ENCODE assay signal across 11 cellular contexts in the genomic region with DNA sequence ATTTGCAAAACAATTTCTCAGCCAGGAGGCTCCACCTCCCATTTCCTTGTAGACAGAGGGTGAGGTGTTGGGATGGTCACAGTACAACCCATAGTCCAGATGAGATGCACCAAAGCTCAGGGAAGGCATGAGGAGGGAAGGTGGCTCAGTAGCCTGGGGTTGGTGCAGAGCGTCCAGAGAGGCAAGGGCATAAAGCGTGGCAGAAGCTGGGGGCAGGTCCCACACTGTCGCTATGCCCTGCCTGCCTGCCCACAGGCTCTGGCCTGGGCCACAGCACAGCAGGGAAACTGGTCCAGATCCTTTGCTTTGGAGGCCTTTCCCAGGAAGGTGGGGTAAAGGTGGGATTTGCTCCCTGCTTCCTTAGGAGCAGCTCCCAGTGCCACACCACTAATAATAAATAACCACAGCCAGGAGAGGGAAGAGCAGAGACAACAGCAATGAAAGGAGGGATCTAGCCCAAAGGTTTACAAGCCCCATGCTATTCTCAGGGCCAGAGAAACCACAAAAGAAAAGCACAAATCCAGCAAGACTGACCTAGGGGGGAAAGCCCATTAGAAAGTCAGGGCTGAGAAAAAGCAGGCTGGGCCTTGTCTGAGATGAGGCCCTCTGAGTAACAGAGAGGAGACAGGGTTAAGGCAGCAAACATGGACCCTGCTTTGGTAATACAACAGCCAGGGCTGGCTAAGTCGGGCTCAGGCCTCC. TPM values are rescaled to one million over a fixed set of nuclear protein-coding genes. Genes with fewer than 3 reads are reported as not detected.
DNase-seq lines count a peak whose midpoint lies in the region; ATAC-seq and TF ChIP-seq lines count a peak whose summit lies in the region.
"Had no signal": no experiment of that assay in that cellular context is flagged by ENCODE, and none has a peak within 500 bp of the region (broad histone marks: within the 10 kb centered on the region; RNA-seq: fewer than 3 reads in every experiment).

No MANE protein-coding gene starts in this region.

- H3K4me1 ChIP-seq in left ventricle myocardium inferior (peaks cover 87% of the 10 kb centered on the region), uterus (peaks cover 4 to 12% of the 10 kb centered on the region in 2 donors)

- no peak for TF ChIP-seq CTCF in left ventricle myocardium inferior (IDR thresholded peaks at IDR 0.05; ENCODE audit: borderline replicate concordance)
- TF ChIP-seq CTCF in chondrocyte (IDR thresholded peaks at IDR 0.05): no peak
- no peak for TF ChIP-seq CTCF in natural killer cell (IDR thresholded peaks at IDR 0.05)
- no peak for TF ChIP-seq CTCF in uterus (IDR thresholded peaks at IDR 0.05)

- no peaks in the 10 kb centered on the region for H3K9me3 ChIP-seq in left ventricle myocardium inferior (replicated peaks)
- H3K9me3 ChIP-seq in uterus: no peaks in the 10 kb centered on the region

- H3K9me3 Mint-ChIP-seq in chondrocyte (ENCODE audit: low read depth) (no peaks in the 10 kb centered on the region), natural killer cell (no peaks in the 10 kb centered on the region)

- ATAC-seq in left ventricle myocardium superior: no peak
- no peak for ATAC-seq in natural killer cell
- no peak for ATAC-seq in HG02623 (IDR thresholded peaks at IDR 0.05; ENCODE audit: unreplicated experiment)
- no peak for ATAC-seq in GM19397 (IDR thresholded peaks at IDR 0.05; ENCODE audit: unreplicated experiment)
- ATAC-seq: K562 had no signal

- peaks cover 10% of the 10 kb centered on the region for H3K36me3 Mint-ChIP-seq in chondrocyte (ENCODE audit: low read depth)
- peaks cover 15% of the 10 kb centered on the region for H3K36me3 Mint-ChIP-seq in natural killer cell

- DNase-seq in left ventricle myocardium inferior (no peak), left ventricle myocardium superior (no peak), chondrocyte (ENCODE audit: low spot score) (no peak), natural killer cell (no peak), uterus (no peak), NCI-H748 treated with DMSO at 0.1 percent for 48 hours (lab: John Stamatoyannopoulos, UW) (no peak)
- DNase-seq: AML-193, dermis blood vessel endothelial cell had no signal

- peaks cover 26% of the 10 kb centered on the region for H3K36me3 ChIP-seq in left ventricle myocardium inferior
- H3K36me3 ChIP-seq in uterus: no peaks in the 10 kb centered on the region

- H3K27me3 Mint-ChIP-seq in chondrocyte (ENCODE audit: low read depth) (no peaks in the 10 kb centered on the region), natural killer cell (ENCODE audit: low read depth in 2 of 2) (no peaks in the 10 kb centered on the region)

- intact Hi-C loops in left ventricle myocardium inferior (cut with micrococcal nuclease) (no loop called here), left ventricle myocardium superior (cut with micrococcal nuclease) (no loop called here), natural killer cell (cut with micrococcal nuclease) (no loop called here), uterus (cut with DNase I; ENCODE audit: low total_unique reads) (no loop called here)

- no peaks in the 10 kb centered on the region for H3K27me3 ChIP-seq in left ventricle myocardium inferior (ENCODE audit: low read depth)
- H3K27me3 ChIP-seq in uterus: no peaks in the 10 kb centered on the region

- H3K4me3 ChIP-seq in left ventricle myocardium inferior (no peak overlapping the region), uterus (no peak overlapping the region)
- H3K4me3 ChIP-seq: K562 had no signal

- H3K4me3 Mint-ChIP-seq in chondrocyte (ENCODE audit: unreplicated experiment): no peak overlapping the region
- H3K4me3 Mint-ChIP-seq in natural killer cell: no peak overlapping the region

- TF ChIP-seq POLR2A in uterus (IDR thresholded peaks at IDR 0.05): no peak

- H3K27ac ChIP-seq in left ventricle myocardium inferior (replicated peaks) (peak overlapping the region; percentile 90), uterus (peak overlapping the region; percentile 23 to 98)

- peaks cover 94% of the 10 kb centered on the region for H3K4me1 Mint-ChIP-seq in chondrocyte (ENCODE audit: low read depth)
- H3K4me1 Mint-ChIP-seq in natural killer cell: peaks cover 61 to 68% of the 10 kb centered on the region in 2 donors

- H3K27ac Mint-ChIP-seq in chondrocyte (ENCODE audit: unreplicated experiment) (peak overlapping the region; percentile 98), natural killer cell (peak overlapping the region; percentile 74 to 82)

RNA-seq across cellular contexts. Expression of a gene that starts 27.2 kb away (rescaled TPM):
- 2.9 TPM for total RNA-seq in left ventricle myocardium inferior
- total RNA-seq in left ventricle myocardium superior: 3.2 TPM
- total RNA-seq in chondrocyte: 1.7 to 3.6 TPM (median 2.0 TPM) in 3 replicates
- total RNA-seq in natural killer cell: under 1 TPM; 0.31 to 0.97 (median 0.50) TPM
- 1 to 10 TPM in 3 of 4 donors, under 1 TPM in 1; under 0.01 to 7.5 (median 3.4) TPM for total RNA-seq in uterus
- total RNA-seq: K562 had no signal

RNA-seq across cellular contexts. Expression of a gene that starts 31.3 kb away (rescaled TPM):
- 1.8 TPM for total RNA-seq in left ventricle myocardium inferior
- total RNA-seq in left ventricle myocardium superior: 2.5 TPM
- 0.72 to 1.8 TPM (median 1.1 TPM) in 3 replicates for total RNA-seq in chondrocyte
- total RNA-seq in natural killer cell: under 1 TPM; 0.31 to 0.84 (median 0.45) TPM
- 1 to 10 TPM; 2.9 to 8.0 (median 6.7) TPM for total RNA-seq in uterus

RNA-seq across cellular contexts. Expression of a gene that starts 40.3 kb away (rescaled TPM):
- total RNA-seq in left ventricle myocardium inferior (15.6 TPM), left ventricle myocardium superior (13.4 TPM), chondrocyte (68.9 to 91.8 TPM (median 90.8 TPM) in 3 replicates), natural killer cell (1 to 10 TPM in 1 of 3 donors, under 1 TPM in 2; 0.68 to 1.5 (median 0.75) TPM), uterus (100 to 1,000 TPM in 3 of 4 donors, 10 to 100 TPM in 1; 25.9 to 146 (median 123) TPM)
